26 cellular contexts compared by ENCODE assay signal in the genomic region with DNA sequence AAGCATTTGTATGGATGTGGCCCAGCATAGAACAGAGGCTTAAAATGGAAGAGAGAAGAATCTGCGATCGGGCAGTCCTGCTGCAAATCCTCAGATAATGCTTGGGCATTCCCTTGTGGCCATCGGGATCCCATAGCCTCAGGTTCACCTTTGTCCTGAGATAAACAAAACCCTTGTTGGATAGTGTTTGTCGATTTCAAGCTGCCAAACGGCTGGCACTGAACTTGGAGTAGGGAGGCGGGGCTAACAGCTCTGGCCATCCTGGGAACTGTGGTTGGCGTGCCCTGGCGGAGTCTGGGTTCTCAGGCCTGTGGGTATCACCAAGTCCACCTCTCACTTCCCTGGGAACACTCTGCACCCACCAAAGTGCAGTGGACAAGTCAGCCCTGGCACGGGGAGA.
A peak's percentile ranks its signal among the peaks of the same experiment; 100 is the strongest.
DNase-seq lines count a peak whose midpoint lies in the region; ATAC-seq and TF ChIP-seq lines count a peak whose summit lies in the region.
"Had no signal": no experiment of that assay in that cellular context is flagged by ENCODE, and none has a peak within 500 bp of the region (broad histone marks: within the 10 kb centered on the region; RNA-seq: fewer than 3 reads in every experiment).

No MANE protein-coding gene starts in this region.

- ATAC-seq in heart right ventricle (no peak), left cardiac atrium (no peak)
- ATAC-seq: GM12878 had no signal

- peaks cover 0 to 63% (median 30%) of the 10 kb centered on the region in 7 donors for H3K27me3 ChIP-seq in heart right ventricle
- no peaks in the 10 kb centered on the region for H3K27me3 ChIP-seq in fibroblast of lung (ENCODE audit: control insufficient read depth, insufficient read depth, low read length)
- H3K27me3 ChIP-seq in osteoblast (ENCODE audit: insufficient read depth, low read length) = no peaks in the 10 kb centered on the region
- H3K27me3 ChIP-seq in stomach smooth muscle (ENCODE audit: control insufficient read depth in 1 of 2, insufficient read depth in 2 of 2, low read length in 2 of 2) = no peaks in the 10 kb centered on the region
- H3K27me3 ChIP-seq in endodermal cell (ENCODE audit: control insufficient read depth, insufficient read depth, low read length, poor library complexity, severe bottlenecking) = no peaks in the 10 kb centered on the region
- H3K27me3 ChIP-seq: ovary had no signal

- H3K27ac ChIP-seq in heart right ventricle (peak overlapping the region in 8 of 10 donors; percentile 62 to 87 (median 80)), fibroblast of lung (ENCODE audit: insufficient read depth, low read length) (peak overlapping the region; percentile 94), osteoblast (ENCODE audit: low read depth, low read length) (peak overlapping the region; percentile 85), stomach smooth muscle (ENCODE audit: low read length) (peak overlapping the region; percentile 76), endodermal cell (ENCODE audit: low read depth, low read length) (no peak overlapping the region)

- peaks cover 18% of the 10 kb centered on the region for H3K4me1 Mint-ChIP-seq in endodermal cell

- no peak overlapping the region for H3K27ac Mint-ChIP-seq in endodermal cell
- H3K27ac Mint-ChIP-seq: activated CD4-positive, alpha-beta memory T cell treated with anti-CD3 and anti-CD28 coated beads for 36 hours; immature natural killer cell had no signal

- H3K9ac ChIP-seq in fibroblast of lung (ENCODE audit: insufficient read depth, low read length) (no peak overlapping the region), stomach smooth muscle (ENCODE audit: low read length in 2 of 2) (no peak overlapping the region), endodermal cell (ENCODE audit: extremely low read depth, low read length, poor library complexity, severe bottlenecking) (no peak overlapping the region)

- peaks cover 25% of the 10 kb centered on the region for H3K27me3 Mint-ChIP-seq in endodermal cell (ENCODE audit: insufficient read depth)

- DNase-seq in heart right ventricle (no peak), left cardiac atrium (no peak), fibroblast of lung (ENCODE audit: low read depth in 2 of 2) (no peak), osteoblast (ENCODE audit: insufficient read length, low spot score, missing footprints) (no peak), NCI-H2171 treated with DMSO at 0.1 percent for 48 hours (lab: John Stamatoyannopoulos, UW) (no peak), endodermal cell (no peak)
- no peak for DNase-seq in effector CD8-positive, alpha-beta T cell (lab: John Stamatoyannopoulos, UW)
- DNase-seq: activated CD4-positive, alpha-beta memory T cell treated with anti-CD3 and anti-CD28 coated beads for 36 hours; activated CD4-positive, alpha-beta T cell treated with anti-CD3 and anti-CD28 coated beads for 1 hour; activated CD8-positive, alpha-beta memory T cell treated with anti-CD3 and anti-CD28 coated beads, Interleukin-2, amount 50 U/mL, for 4 hours; activated naive CD4-positive, alpha-beta T cell treated with Interleukin-2 at 50 U/mL for 16 hours; H9; immature natural killer cell; left lung; NCI-H1417 treated with DMSO at 0.1 percent for 48 hours; NCI-H2029 treated with DMSO at 0.1 percent for 48 hours; NCI-H2227 treated with DMSO at 0.1 percent for 48 hours; NCI-H748 treated with DMSO at 0.1 percent for 48 hours; ovary; retina; Right ventricle myocardium superior; stimulated activated CD4-positive, alpha-beta T cell treated with anti-CD3 and anti-CD28 coated beads, Interleukin-4, amount 100 ng/mL, for 4 hours; T-helper 2 cell; trophoblast cell had no signal

- H3K9me3 Mint-ChIP-seq in endodermal cell = peaks cover 2% of the 10 kb centered on the region
- H3K9me3 Mint-ChIP-seq: immature natural killer cell had no signal

- no peaks in the 10 kb centered on the region for H4K20me1 ChIP-seq in fibroblast of lung (ENCODE audit: control insufficient read depth, extremely low read depth, insufficient read depth, low read length)
- H4K20me1 ChIP-seq in osteoblast (ENCODE audit: insufficient read depth, low read length) = no peaks in the 10 kb centered on the region

- H3K4me1 ChIP-seq in heart right ventricle = peaks cover 0 to 22% (median 0%) of the 10 kb centered on the region in 9 donors
- peaks cover 9% of the 10 kb centered on the region for H3K4me1 ChIP-seq in fibroblast of lung (ENCODE audit: control insufficient read depth, extremely low read depth, insufficient read depth, low read length)
- H3K4me1 ChIP-seq in osteoblast (ENCODE audit: insufficient read depth, low read length) = peaks cover 11% of the 10 kb centered on the region
- peaks cover 11% of the 10 kb centered on the region for H3K4me1 ChIP-seq in stomach smooth muscle (ENCODE audit: control insufficient read depth, insufficient read depth, low read length)
- peaks cover 3% of the 10 kb centered on the region for H3K4me1 ChIP-seq in endodermal cell (ENCODE audit: control insufficient read depth, insufficient read depth, low read length)
- H3K4me1 ChIP-seq: left lung had no signal

- no peak overlapping the region for H3K4me3 Mint-ChIP-seq in endodermal cell
- H3K4me3 Mint-ChIP-seq: activated CD4-positive, alpha-beta memory T cell treated with anti-CD3 and anti-CD28 coated beads for 36 hours; H9 had no signal

- no peaks in the 10 kb centered on the region for H3K36me3 Mint-ChIP-seq in endodermal cell (ENCODE audit: low read depth)
- H3K36me3 Mint-ChIP-seq: activated CD4-positive, alpha-beta memory T cell treated with anti-CD3 and anti-CD28 coated beads for 36 hours; immature natural killer cell had no signal

- H3K36me3 ChIP-seq in heart right ventricle (no peaks in the 10 kb centered on the region), fibroblast of lung (ENCODE audit: control insufficient read depth, insufficient read depth, low read length) (no peaks in the 10 kb centered on the region), osteoblast (ENCODE audit: insufficient read depth, low read length) (no peaks in the 10 kb centered on the region), stomach smooth muscle (ENCODE audit: control insufficient read depth in 2 of 2, insufficient read depth in 2 of 2, low read length in 2 of 2) (no peaks in the 10 kb centered on the region), endodermal cell (ENCODE audit: control insufficient read depth, insufficient read depth, low read length) (no peaks in the 10 kb centered on the region)
- H3K36me3 ChIP-seq: left lung, ovary had no signal

- peaks cover 0 to 4% (median 0%) of the 10 kb centered on the region in 11 donors for H3K9me3 ChIP-seq in heart right ventricle
- no peaks in the 10 kb centered on the region for H3K9me3 ChIP-seq in fibroblast of lung (ENCODE audit: control insufficient read depth, insufficient read depth, low read depth, low read length)
- no peaks in the 10 kb centered on the region for H3K9me3 ChIP-seq in osteoblast (ENCODE audit: low read depth, low read length)
- no peaks in the 10 kb centered on the region for H3K9me3 ChIP-seq in stomach smooth muscle (ENCODE audit: control insufficient read depth in 2 of 2, low read length in 2 of 2)
- H3K9me3 ChIP-seq in endodermal cell (ENCODE audit: control insufficient read depth, low read length) = no peaks in the 10 kb centered on the region
- H3K9me3 ChIP-seq: ovary had no signal

- WGBS in heart right ventricle, 2 donors = 88% methylated on average over 9 of the region's 9 CpGs
- 85 to 90% methylated on average over 8 to 9 of the region's 9 CpGs for whole genome bisulfite sequencing in endodermal cell (ENCODE audit: insufficient coverage in 1 of 2, insufficient read length in 1 of 2), 2 experiments

- TF ChIP-seq CTCF in heart right ventricle (IDR thresholded peaks at IDR 0.05) (no peak), fibroblast of lung (conservative IDR thresholded peaks at IDR 0.05 in 1 of 2, IDR thresholded peaks at IDR 0.05 in 1 of 2; ENCODE audit: low read depth in 1 of 2, low read length in 2 of 2) (no peak), osteoblast (IDR thresholded peaks at IDR 0.05; ENCODE audit: extremely low read depth, low read depth, low read length) (no peak), endodermal cell (conservative IDR thresholded peaks at IDR 0.05) (no peak)

- H3K79me2 ChIP-seq in fibroblast of lung (ENCODE audit: control insufficient read depth, insufficient read depth, low read length) (no peaks in the 10 kb centered on the region), osteoblast (ENCODE audit: insufficient read depth, low read length) (no peaks in the 10 kb centered on the region)

- H3K4me3 ChIP-seq in heart right ventricle (no peak overlapping the region), fibroblast of lung (replicated peaks in 1 of 4; ENCODE audit: control extremely low read depth in 1 of 4, insufficient read depth in 1 of 4, low read depth in 3 of 4, low read length in 4 of 4) (no peak overlapping the region), osteoblast (ENCODE audit: insufficient read depth, low read length) (no peak overlapping the region), stomach smooth muscle (ENCODE audit: low read length in 2 of 2) (no peak overlapping the region), endodermal cell (ENCODE audit: low read length) (no peak overlapping the region)
- H3K4me3 ChIP-seq: GM12878, left lung, ovary had no signal

- H2AFZ ChIP-seq in fibroblast of lung (ENCODE audit: low read length) (no peak overlapping the region), osteoblast (ENCODE audit: low read length) (no peak overlapping the region)

- intact Hi-C loops in heart right ventricle (cut with DNase I) = no loop called here
- intact Hi-C loops in left cardiac atrium (cut with DNase I) = no loop called here

- H3K4me2 ChIP-seq in fibroblast of lung (ENCODE audit: extremely low read depth, insufficient read depth, low read length) (no peak overlapping the region), osteoblast (ENCODE audit: insufficient read depth, low read length) (no peak overlapping the region)
